Comparison of ENCODE assay signal across 1 cellular context in the genomic region with DNA sequence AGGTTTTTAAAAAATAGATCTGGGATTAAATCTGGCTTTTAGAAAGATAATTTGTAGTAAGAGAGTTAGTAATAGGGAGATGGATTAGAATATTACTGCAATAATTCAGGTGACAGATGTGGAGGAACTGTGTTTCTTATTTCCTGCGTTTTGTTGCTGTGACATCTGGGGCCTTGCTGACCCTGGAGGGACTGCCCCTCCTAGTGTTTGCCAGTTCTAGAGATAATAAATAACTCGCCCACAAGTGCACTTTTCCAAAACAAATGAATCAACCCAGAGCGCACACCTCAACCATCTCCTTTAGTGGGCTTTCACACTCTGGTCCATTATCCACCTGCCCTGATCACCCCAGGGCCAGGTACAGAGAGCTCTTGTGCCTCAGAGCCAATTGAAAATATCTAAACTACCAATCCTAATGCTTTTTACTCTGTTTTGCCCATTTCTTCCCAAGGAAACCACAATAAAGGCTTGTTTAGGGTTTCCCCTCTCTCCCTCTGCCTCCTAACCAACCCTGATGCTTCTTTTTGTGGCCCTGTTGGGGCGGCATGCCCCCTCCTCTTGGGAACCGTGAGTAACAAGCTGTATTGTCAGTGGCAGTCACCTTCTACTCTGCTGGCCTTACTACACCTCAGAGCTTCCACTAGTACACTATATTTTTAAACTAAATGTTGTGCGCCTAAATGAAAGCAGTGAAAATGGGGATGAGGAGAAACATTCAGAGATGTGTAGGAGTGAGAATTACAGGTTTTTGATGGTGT.
TF ChIP-seq lines count a peak whose summit lies in the region.

No MANE protein-coding gene starts in this region.

TF ChIP-seq in GM23338, 12 proteins besides CTCF, POLR2A, EP300 and RAD21 (continued from another document):
- TF ChIP-seq, protein P1, sequence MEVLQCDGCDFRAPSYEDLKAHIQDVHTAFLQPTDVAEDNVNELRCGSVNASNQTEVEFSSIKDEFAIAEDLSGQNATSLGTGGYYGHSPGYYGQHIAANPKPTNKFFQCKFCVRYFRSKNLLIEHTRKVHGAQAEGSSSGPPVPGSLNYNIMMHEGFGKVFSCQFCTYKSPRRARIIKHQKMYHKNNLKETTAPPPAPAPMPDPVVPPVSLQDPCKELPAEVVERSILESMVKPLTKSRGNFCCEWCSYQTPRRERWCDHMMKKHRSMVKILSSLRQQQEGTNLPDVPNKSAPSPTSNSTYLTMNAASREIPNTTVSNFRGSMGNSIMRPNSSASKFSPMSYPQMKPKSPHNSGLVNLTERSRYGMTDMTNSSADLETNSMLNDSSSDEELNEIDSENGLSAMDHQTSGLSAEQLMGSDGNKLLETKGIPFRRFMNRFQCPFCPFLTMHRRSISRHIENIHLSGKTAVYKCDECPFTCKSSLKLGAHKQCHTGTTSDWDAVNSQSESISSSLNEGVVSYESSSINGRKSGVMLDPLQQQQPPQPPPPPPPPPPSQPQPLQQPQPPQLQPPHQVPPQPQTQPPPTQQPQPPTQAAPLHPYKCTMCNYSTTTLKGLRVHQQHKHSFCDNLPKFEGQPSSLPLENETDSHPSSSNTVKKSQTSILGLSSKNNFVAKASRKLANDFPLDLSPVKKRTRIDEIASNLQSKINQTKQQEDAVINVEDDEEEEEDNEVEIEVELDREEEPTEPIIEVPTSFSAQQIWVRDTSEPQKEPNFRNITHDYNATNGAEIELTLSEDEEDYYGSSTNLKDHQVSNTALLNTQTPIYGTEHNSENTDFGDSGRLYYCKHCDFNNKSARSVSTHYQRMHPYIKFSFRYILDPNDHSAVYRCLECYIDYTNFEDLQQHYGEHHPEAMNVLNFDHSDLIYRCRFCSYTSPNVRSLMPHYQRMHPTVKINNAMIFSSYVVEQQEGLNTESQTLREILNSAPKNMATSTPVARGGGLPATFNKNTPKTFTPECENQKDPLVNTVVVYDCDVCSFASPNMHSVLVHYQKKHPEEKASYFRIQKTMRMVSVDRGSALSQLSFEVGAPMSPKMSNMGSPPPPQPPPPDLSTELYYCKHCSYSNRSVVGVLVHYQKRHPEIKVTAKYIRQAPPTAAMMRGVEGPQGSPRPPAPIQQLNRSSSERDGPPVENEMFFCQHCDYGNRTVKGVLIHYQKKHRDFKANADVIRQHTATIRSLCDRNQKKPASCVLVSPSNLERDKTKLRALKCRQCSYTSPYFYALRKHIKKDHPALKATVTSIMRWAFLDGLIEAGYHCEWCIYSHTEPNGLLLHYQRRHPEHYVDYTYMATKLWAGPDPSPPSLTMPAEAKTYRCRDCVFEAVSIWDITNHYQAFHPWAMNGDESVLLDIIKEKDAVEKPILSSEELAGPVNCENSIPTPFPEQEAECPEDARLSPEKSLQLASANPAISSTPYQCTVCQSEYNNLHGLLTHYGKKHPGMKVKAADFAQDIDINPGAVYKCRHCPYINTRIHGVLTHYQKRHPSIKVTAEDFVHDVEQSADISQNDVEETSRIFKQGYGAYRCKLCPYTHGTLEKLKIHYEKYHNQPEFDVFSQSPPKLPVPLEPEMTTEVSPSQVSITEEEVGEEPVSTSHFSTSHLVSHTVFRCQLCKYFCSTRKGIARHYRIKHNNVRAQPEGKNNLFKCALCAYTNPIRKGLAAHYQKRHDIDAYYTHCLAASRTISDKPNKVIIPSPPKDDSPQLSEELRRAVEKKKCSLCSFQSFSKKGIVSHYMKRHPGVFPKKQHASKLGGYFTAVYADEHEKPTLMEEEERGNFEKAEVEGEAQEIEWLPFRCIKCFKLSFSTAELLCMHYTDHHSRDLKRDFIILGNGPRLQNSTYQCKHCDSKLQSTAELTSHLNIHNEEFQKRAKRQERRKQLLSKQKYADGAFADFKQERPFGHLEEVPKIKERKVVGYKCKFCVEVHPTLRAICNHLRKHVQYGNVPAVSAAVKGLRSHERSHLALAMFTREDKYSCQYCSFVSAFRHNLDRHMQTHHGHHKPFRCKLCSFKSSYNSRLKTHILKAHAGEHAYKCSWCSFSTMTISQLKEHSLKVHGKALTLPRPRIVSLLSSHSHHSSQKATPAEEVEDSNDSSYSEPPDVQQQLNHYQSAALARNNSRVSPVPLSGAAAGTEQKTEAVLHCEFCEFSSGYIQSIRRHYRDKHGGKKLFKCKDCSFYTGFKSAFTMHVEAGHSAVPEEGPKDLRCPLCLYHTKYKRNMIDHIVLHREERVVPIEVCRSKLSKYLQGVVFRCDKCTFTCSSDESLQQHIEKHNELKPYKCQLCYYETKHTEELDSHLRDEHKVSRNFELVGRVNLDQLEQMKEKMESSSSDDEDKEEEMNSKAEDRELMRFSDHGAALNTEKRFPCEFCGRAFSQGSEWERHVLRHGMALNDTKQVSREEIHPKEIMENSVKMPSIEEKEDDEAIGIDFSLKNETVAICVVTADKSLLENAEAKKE (CRISPR knock-in tag; IDR thresholded peaks at IDR 0.05): no peak
- TF ChIP-seq NANOG (IDR thresholded peaks at IDR 0.05; ENCODE audit: borderline replicate concordance) (no peak), CREB1 (CRISPR knock-in tag; IDR thresholded peaks at IDR 0.05; ENCODE audit: low read depth) (no peak), ZNF331 (CRISPR knock-in tag; IDR thresholded peaks at IDR 0.05; ENCODE audit: low read depth) (no peak), STAT1 (IDR thresholded peaks at IDR 0.05; ENCODE audit: unreplicated experiment) (no peak), EZH2 (IDR thresholded peaks at IDR 0.05; ENCODE audit: low read depth, unreplicated experiment) (no peak), POLR2AphosphoS5 (IDR thresholded peaks at IDR 0.05; ENCODE audit: low read depth) (no peak)
- TF ChIP-seq, protein P2, sequence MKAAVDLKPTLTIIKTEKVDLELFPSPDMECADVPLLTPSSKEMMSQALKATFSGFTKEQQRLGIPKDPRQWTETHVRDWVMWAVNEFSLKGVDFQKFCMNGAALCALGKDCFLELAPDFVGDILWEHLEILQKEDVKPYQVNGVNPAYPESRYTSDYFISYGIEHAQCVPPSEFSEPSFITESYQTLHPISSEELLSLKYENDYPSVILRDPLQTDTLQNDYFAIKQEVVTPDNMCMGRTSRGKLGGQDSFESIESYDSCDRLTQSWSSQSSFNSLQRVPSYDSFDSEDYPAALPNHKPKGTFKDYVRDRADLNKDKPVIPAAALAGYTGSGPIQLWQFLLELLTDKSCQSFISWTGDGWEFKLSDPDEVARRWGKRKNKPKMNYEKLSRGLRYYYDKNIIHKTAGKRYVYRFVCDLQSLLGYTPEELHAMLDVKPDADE (IDR thresholded peaks at IDR 0.05): no peak
